ENCODE assay signal across 34 cellular contexts in the genomic region with DNA sequence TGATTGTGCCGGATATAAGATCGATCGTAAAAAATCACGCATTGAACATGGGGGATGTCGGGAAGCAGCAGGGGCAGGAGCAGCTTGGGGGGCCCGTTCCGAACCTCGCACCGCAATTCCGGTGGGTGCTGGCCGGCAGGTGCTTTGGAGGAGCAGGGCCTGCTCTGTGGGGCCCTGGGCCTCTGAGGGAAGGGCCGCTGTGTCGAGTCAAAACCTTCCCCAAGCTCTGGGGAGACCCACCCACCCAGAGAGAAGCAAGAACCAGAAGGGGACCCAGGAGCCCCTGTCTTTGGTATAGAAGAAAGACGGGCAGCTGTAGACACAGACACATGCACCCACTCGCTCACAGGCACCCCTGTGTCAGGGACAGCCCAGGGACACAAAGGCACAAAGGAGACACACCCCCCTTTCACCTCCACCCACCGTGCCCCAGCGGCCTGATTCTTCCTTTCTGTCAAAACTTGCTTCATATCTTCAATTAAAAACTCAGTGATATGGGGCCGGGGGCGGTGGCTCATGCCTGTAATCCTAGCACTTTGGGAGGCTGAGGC.
"Had no signal": no experiment of that assay in that cellular context is flagged by ENCODE, and none has a peak within 500 bp of the region (broad histone marks: within the 10 kb centered on the region; RNA-seq: fewer than 3 reads in every experiment).

No MANE protein-coding gene starts in this region.

- H3K4me3 Mint-ChIP-seq: activated CD4-positive, alpha-beta T cell treated with anti-CD3 and anti-CD28 coated beads for 36 hours; activated CD4-positive, alpha-beta T cell treated with anti-CD3 and anti-CD28 coated beads, Interleukin-2, amount 10 ng/mL, durations not matched to agents 7 days and 5 days; activated CD8-positive, alpha-beta memory T cell treated with anti-CD3 and anti-CD28 coated beads, Interleukin-2, amount 10 ng/mL, durations not matched to agents 7 days and 5 days; activated naive CD4-positive, alpha-beta T cell treated with anti-CD3 and anti-CD28 coated beads, Interleukin-2, amount 50 U/mL, for 24 hours; activated T-cell treated with anti-CD3 and anti-CD28 coated beads, Interleukin-2, amount 50 U/mL, for 72 hours; activated T-helper 17 cell treated with anti-CD3 and anti-CD28 coated beads, Interleukin-2, amount 50 U/mL, for 72 hours; T-helper 1 cell treated with Interleukin-12 subunit alpha and Interleukin-12 subunit beta and Interleukin-4 antibody, amounts not matched to agents 30 μg/mL and 1 μg/mL, for 36 hours; T-helper 2 cell treated with Interferon-gamma antibody and Interleukin-4, amounts not matched to agents 5 μg/mL and 100 μg/mL, for 36 hours; WTC11 had no signal

- ATAC-seq: activated CD4-positive, alpha-beta T cell treated with anti-CD3 and anti-CD28 coated beads for 36 hours; activated CD4-positive, CD25-positive, alpha-beta regulatory T cell treated with anti-CD3 and anti-CD28 coated beads, Interleukin-2, amount 50 U/mL, for 24 hours; activated CD8-positive, alpha-beta memory T cell treated with anti-CD3 and anti-CD28 coated beads, Interleukin-2, amount 10 ng/mL, durations not matched to agents 7 days and 5 days; activated T-cell treated with anti-CD3 and anti-CD28 coated beads, Interleukin-2, amount 50 U/mL, for 72 hours; activated T-helper 17 cell treated with anti-CD3 and anti-CD28 coated beads, Interleukin-2, amount 50 U/mL, for 72 hours; body of pancreas; Panc1; WTC11 had no signal

- DNase-seq: activated CD4-positive, alpha-beta T cell treated with anti-CD3 and anti-CD28 coated beads for 36 hours; activated CD4-positive, alpha-beta T cell treated with anti-CD3 and anti-CD28 coated beads, Interleukin-2, amount 10 ng/mL, durations not matched to agents 7 days and 5 days; activated CD4-positive, alpha-beta T cell treated with anti-CD3 and anti-CD28 coated beads, Interleukin-2, amount 50 U/mL, for 48 hours; activated CD8-positive, alpha-beta memory T cell treated with anti-CD3 and anti-CD28 coated beads, Interleukin-2, amount 10 ng/mL, durations not matched to agents 7 days and 5 days; activated effector memory CD4-positive, alpha-beta T cell treated with anti-CD3 and anti-CD28 coated beads, Interleukin-2, amount 50 U/mL, for 16 hours; activated naive CD4-positive, alpha-beta T cell; activated T-cell treated with anti-CD3 and anti-CD28 coated beads, Interleukin-2, amount 50 U/mL, for 1 hour; activated T-cell treated with anti-CD3 and anti-CD28 coated beads, Interleukin-2, amount 50 U/mL, for 72 hours; adrenal gland; body of pancreas; Kasumi-1; KG1; MG63; NCI-H1048; NCI-H1105 treated with DMSO at 0.1 percent for 48 hours; NCI-H1436; NCI-H1694; NCI-H1930; NCI-H2081 treated with DMSO at 0.1 percent for 48 hours; NCI-H226; NCI-H446 treated with DMSO at 0.1 percent for 48 hours; NCI-H524; NCI-H69; NCI-H82; SHP77; SJCRH30; SK-N-SH had no signal

- H3K27ac Mint-ChIP-seq: activated CD4-positive, alpha-beta T cell treated with anti-CD3 and anti-CD28 coated beads for 36 hours; activated CD4-positive, alpha-beta T cell treated with anti-CD3 and anti-CD28 coated beads, Interleukin-2, amount 10 ng/mL, durations not matched to agents 7 days and 5 days; activated CD8-positive, alpha-beta memory T cell treated with anti-CD3 and anti-CD28 coated beads, Interleukin-2, amount 10 ng/mL, durations not matched to agents 7 days and 5 days; activated naive CD4-positive, alpha-beta T cell treated with anti-CD3 and anti-CD28 coated beads, Interleukin-2, amount 50 U/mL, for 24 hours; activated T-cell treated with anti-CD3 and anti-CD28 coated beads, Interleukin-2, amount 50 U/mL, for 72 hours; activated T-helper 17 cell treated with anti-CD3 and anti-CD28 coated beads, Interleukin-2, amount 50 U/mL, for 72 hours; T-helper 1 cell treated with Interleukin-12 subunit alpha and Interleukin-12 subunit beta and Interleukin-4 antibody, amounts not matched to agents 30 μg/mL and 1 μg/mL, for 36 hours; T-helper 2 cell treated with Interferon-gamma antibody and Interleukin-4, amounts not matched to agents 5 μg/mL and 100 μg/mL, for 36 hours; WTC11 had no signal

- H3K9me3 Mint-ChIP-seq: activated CD4-positive, alpha-beta T cell treated with anti-CD3 and anti-CD28 coated beads, Interleukin-2, amount 10 ng/mL, durations not matched to agents 7 days and 5 days; activated naive CD4-positive, alpha-beta T cell treated with anti-CD3 and anti-CD28 coated beads, Interleukin-2, amount 50 U/mL, for 24 hours; activated T-cell treated with anti-CD3 and anti-CD28 coated beads, Interleukin-2, amount 50 U/mL, for 72 hours; activated T-helper 17 cell treated with anti-CD3 and anti-CD28 coated beads, Interleukin-2, amount 50 U/mL, for 72 hours; T-helper 1 cell treated with Interleukin-12 subunit alpha and Interleukin-12 subunit beta and Interleukin-4 antibody, amounts not matched to agents 30 μg/mL and 1 μg/mL, for 36 hours; T-helper 2 cell treated with Interferon-gamma antibody and Interleukin-4, amounts not matched to agents 5 μg/mL and 100 μg/mL, for 36 hours; WTC11 had no signal

- H3K4me1 Mint-ChIP-seq: activated CD4-positive, alpha-beta T cell treated with anti-CD3 and anti-CD28 coated beads for 36 hours; activated CD8-positive, alpha-beta memory T cell treated with anti-CD3 and anti-CD28 coated beads, Interleukin-2, amount 10 ng/mL, durations not matched to agents 7 days and 5 days; activated naive CD4-positive, alpha-beta T cell treated with anti-CD3 and anti-CD28 coated beads, Interleukin-2, amount 50 U/mL, for 24 hours; activated T-helper 17 cell treated with anti-CD3 and anti-CD28 coated beads, Interleukin-2, amount 50 U/mL, for 72 hours; WTC11 had no signal

- H3K27me3 Mint-ChIP-seq: activated CD4-positive, alpha-beta T cell treated with anti-CD3 and anti-CD28 coated beads for 36 hours; activated naive CD4-positive, alpha-beta T cell treated with anti-CD3 and anti-CD28 coated beads, Interleukin-2, amount 50 U/mL, for 24 hours had no signal

- H3K36me3 Mint-ChIP-seq: activated CD8-positive, alpha-beta memory T cell treated with anti-CD3 and anti-CD28 coated beads, Interleukin-2, amount 10 ng/mL, durations not matched to agents 7 days and 5 days; activated naive CD4-positive, alpha-beta T cell treated with anti-CD3 and anti-CD28 coated beads, Interleukin-2, amount 50 U/mL, for 24 hours; WTC11 had no signal
